ENCODE assay signal across 1 cellular context in the genomic region with DNA sequence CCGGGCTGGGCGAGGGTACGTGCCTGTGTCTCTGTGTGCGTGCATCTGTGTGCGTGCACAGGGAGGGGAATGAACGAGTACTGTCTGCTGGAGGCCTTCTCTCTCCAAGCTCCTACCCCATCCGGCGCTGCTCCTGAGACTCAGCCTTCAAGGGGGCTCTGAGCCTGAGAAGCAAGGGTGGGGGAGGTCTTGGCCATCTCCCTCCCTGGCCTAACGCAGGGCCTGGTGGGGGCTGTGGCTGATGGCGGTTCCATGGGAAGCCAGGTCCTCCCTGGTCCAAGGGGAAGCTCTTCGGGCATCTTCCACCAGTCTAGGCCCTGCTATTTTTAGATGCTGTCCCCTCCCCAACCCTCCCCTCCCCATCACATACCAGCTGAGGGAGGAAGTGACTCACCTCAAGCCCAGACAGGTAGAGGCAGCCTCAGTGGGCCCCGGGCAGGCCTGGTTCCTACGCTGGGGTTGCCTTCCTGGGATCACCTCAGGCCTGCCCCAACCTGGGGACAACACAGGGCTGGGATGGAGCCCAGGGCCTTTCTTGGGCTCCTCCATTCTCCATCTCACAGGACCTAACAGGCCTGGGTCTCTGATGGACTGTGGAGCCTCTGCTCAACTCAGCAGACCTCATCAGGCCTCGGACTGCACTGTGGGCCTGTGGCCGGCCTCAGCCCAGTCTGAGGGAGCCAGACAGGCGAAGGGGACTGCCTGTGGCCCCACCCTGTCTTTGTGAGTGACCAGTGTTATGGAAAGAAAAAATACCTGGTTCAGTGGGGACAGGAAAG.
TF ChIP-seq lines count a peak whose summit lies in the region.

No MANE protein-coding gene starts in this region.

TF ChIP-seq in IMR-90, 13 proteins besides CTCF, POLR2A, EP300 and RAD21 (continued from another document):
- TF ChIP-seq RFX5 (IDR thresholded peaks at IDR 0.05; ENCODE audit: low read depth, low read length) = no peak
- no peak for TF ChIP-seq MAZ (IDR thresholded peaks at IDR 0.05; ENCODE audit: borderline replicate concordance, low read depth, low read length)
TF ChIP-seq in IMR-90: peak in this region for 0.
